1 cellular context compared by ENCODE assay signal in the genomic region with DNA sequence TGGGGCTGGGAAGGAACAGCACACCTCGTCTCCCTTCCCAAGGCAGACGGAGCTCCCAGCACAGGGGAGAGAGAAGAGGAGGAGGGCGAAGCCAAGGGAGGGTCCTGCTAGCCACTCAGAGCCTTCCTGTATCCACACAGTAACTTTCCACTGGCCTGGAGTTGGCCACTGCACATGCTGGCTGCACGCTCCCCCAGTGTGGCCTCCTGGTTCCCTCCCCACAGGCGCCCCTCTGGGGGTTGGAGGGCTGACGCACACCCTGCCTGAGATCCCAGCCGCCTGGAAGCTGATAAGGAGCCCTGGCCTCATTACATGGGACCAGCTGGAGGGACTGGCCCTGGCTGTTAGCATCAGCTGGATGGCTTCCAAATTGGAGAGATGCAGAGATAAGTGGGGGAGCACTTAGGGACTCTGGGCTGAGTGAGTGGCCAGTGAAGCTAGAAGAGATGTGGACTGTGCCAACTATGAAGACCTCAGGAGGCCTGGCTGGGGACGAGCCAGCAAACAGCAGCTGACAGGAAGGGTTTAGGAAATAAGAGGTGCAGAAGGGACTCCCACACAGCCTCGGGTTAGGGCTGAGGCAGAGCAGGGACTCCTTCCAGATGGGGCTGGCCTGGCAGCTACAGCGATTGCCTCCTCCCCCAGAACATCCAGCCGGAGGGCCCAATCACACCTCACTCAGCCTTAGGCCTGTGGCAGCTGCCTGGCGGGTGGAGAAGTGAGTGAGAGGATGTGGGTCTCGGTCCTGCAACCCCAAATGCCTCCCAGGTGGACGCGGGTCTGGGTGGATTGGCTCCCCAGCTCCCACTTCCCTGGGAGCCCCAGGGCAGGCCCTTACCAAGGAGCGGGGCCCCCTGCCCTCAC.
A peak's percentile ranks its signal among the peaks of the same experiment; 100 is the strongest.
TF ChIP-seq lines count a peak whose summit lies in the region.

No MANE protein-coding gene starts in this region.

TF ChIP-seq in K562, 482 proteins besides CTCF, POLR2A, EP300 and RAD21 (continued from another document and continues in another):
- TF ChIP-seq ZSCAN29 (IDR thresholded peaks at IDR 0.05) (no peak), ZBTB33 (CRISPR knock-in tag; IDR thresholded peaks at IDR 0.05) (peak; percentile 61), FOS (IDR thresholded peaks at IDR 0.05; ENCODE audit: extremely low read depth, insufficient read length) (no peak), GATA2 (CRISPR knock-in tag; IDR thresholded peaks at IDR 0.05) (peak; percentile 100), ASH1L (IDR thresholded peaks at IDR 0.05; ENCODE audit: borderline replicate concordance, low read depth, partially characterized antibody) (no peak), ZNF143 (CRISPR knock-in tag; IDR thresholded peaks at IDR 0.05) (0 out of 2 replicates have a peak, but pooled peaks have one; percentile 8), XRCC3 (IDR thresholded peaks at IDR 0.05) (no peak), CBFB (CRISPR knock-in tag; IDR thresholded peaks at IDR 0.05) (no peak), SIX5 (IDR thresholded peaks at IDR 0.05; ENCODE audit: borderline replicate concordance in 1 of 2, insufficient read depth in 1 of 2, low read depth in 1 of 2, low read length in 2 of 2) (no peak), RFX7 (CRISPR knock-in tag; IDR thresholded peaks at IDR 0.05) (no peak), FOXP1 (CRISPR knock-in tag; IDR thresholded peaks at IDR 0.05) (peak; percentile 55; the same call in 1 of the 2 replicates), BACH1 (tag; IDR thresholded peaks at IDR 0.05) (peak; percentile 68), ZNF165 (CRISPR knock-in tag; IDR thresholded peaks at IDR 0.05; ENCODE audit: borderline replicate concordance) (no peak), ATF7 (IDR thresholded peaks at IDR 0.05) (peak; percentile 97), EGR1 (conservative IDR thresholded peaks at IDR 0.05) (peak; percentile 54), ZBTB7A (IDR thresholded peaks at IDR 0.05; ENCODE audit: borderline replicate concordance, control insufficient read depth, low read depth, low read length) (peak; percentile 98), ZNF436 (CRISPR knock-in tag; IDR thresholded peaks at IDR 0.05) (no peak), RFX5 (IDR thresholded peaks at IDR 0.05; ENCODE audit: low read depth, low read length) (no peak), YY1 (IDR thresholded peaks at IDR 0.05; ENCODE audit: borderline replicate concordance in 1 of 3, control insufficient read depth in 1 of 3, extremely low read depth in 1 of 3, insufficient read depth in 3 of 3, insufficient read length in 1 of 3, insufficient replicate concordance in 2 of 3, low read depth in 1 of 3, low read length in 2 of 3) (peak in 1 of 3 experiments; percentile 5), ZNF174 (CRISPR knock-in tag; IDR thresholded peaks at IDR 0.05) (no peak; the same call in 1 of the 2 replicates), TAF15 (IDR thresholded peaks at IDR 0.05; ENCODE audit: low read depth, low read length) (no peak), RBM22 (IDR thresholded peaks at IDR 0.05; ENCODE audit: low read depth, low read length, poor library complexity, severe bottlenecking) (no peak), DEAF1 (CRISPR knock-in tag; IDR thresholded peaks at IDR 0.05) (no peak), EZH2 (IDR thresholded peaks at IDR 0.05; ENCODE audit: borderline replicate concordance, low read depth, low read length) (no peak), NFE2L1 (tag; IDR thresholded peaks at IDR 0.05; ENCODE audit: borderline replicate concordance, low read depth) (no peak), ARID4B (CRISPR knock-in tag; IDR thresholded peaks at IDR 0.05) (0 out of 2 replicates have a peak, but pooled peaks have one; percentile 34), ZNF431 (CRISPR knock-in tag; IDR thresholded peaks at IDR 0.05) (no peak), ZNF79 (CRISPR knock-in tag; IDR thresholded peaks at IDR 0.05; ENCODE audit: low read depth) (peak; percentile 33; the same call in 1 of the 2 replicates), NCOA6 (IDR thresholded peaks at IDR 0.05) (no peak), SP1 (CRISPR knock-in tag; IDR thresholded peaks at IDR 0.05) (no peak), NR3C1 (CRISPR knock-in tag; IDR thresholded peaks at IDR 0.05) (no peak), POLR2AphosphoS5 (IDR thresholded peaks at IDR 0.05; ENCODE audit: control insufficient read depth, insufficient read depth, low read depth, low read length) (peak; percentile 96), ZNF12 (CRISPR knock-in tag; IDR thresholded peaks at IDR 0.05) (no peak), NFYB (IDR thresholded peaks at IDR 0.05; ENCODE audit: extremely low read depth, insufficient read length) (no peak), ETV1 (tag; conservative IDR thresholded peaks at IDR 0.05; ENCODE audit: low read depth) (peak; percentile 78), MXI1 (IDR thresholded peaks at IDR 0.05; ENCODE audit: low read depth, low read length) (no peak), NR1H2 (CRISPR knock-in tag; IDR thresholded peaks at IDR 0.05) (no peak), FOXJ2 (tag; IDR thresholded peaks at IDR 0.05) (peak; percentile 83), CCAR2 (IDR thresholded peaks at IDR 0.05; ENCODE audit: low read depth, low read length) (0 out of 2 replicates have a peak, but pooled peaks have one; percentile 91), HDAC2 (IDR thresholded peaks at IDR 0.05) (peak; percentile 94), PRPF4 (IDR thresholded peaks at IDR 0.05; ENCODE audit: insufficient read depth, low read depth, low read length, poor library complexity, severe bottlenecking) (no peak), L3MBTL2 (IDR thresholded peaks at IDR 0.05) (peak; percentile 96)
- TF ChIP-seq, protein P1, sequence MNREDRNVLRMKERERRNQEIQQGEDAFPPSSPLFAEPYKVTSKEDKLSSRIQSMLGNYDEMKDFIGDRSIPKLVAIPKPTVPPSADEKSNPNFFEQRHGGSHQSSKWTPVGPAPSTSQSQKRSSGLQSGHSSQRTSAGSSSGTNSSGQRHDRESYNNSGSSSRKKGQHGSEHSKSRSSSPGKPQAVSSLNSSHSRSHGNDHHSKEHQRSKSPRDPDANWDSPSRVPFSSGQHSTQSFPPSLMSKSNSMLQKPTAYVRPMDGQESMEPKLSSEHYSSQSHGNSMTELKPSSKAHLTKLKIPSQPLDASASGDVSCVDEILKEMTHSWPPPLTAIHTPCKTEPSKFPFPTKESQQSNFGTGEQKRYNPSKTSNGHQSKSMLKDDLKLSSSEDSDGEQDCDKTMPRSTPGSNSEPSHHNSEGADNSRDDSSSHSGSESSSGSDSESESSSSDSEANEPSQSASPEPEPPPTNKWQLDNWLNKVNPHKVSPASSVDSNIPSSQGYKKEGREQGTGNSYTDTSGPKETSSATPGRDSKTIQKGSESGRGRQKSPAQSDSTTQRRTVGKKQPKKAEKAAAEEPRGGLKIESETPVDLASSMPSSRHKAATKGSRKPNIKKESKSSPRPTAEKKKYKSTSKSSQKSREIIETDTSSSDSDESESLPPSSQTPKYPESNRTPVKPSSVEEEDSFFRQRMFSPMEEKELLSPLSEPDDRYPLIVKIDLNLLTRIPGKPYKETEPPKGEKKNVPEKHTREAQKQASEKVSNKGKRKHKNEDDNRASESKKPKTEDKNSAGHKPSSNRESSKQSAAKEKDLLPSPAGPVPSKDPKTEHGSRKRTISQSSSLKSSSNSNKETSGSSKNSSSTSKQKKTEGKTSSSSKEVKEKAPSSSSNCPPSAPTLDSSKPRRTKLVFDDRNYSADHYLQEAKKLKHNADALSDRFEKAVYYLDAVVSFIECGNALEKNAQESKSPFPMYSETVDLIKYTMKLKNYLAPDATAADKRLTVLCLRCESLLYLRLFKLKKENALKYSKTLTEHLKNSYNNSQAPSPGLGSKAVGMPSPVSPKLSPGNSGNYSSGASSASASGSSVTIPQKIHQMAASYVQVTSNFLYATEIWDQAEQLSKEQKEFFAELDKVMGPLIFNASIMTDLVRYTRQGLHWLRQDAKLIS (CRISPR knock-in tag; IDR thresholded peaks at IDR 0.05): no peak
- TF ChIP-seq, protein P2, sequence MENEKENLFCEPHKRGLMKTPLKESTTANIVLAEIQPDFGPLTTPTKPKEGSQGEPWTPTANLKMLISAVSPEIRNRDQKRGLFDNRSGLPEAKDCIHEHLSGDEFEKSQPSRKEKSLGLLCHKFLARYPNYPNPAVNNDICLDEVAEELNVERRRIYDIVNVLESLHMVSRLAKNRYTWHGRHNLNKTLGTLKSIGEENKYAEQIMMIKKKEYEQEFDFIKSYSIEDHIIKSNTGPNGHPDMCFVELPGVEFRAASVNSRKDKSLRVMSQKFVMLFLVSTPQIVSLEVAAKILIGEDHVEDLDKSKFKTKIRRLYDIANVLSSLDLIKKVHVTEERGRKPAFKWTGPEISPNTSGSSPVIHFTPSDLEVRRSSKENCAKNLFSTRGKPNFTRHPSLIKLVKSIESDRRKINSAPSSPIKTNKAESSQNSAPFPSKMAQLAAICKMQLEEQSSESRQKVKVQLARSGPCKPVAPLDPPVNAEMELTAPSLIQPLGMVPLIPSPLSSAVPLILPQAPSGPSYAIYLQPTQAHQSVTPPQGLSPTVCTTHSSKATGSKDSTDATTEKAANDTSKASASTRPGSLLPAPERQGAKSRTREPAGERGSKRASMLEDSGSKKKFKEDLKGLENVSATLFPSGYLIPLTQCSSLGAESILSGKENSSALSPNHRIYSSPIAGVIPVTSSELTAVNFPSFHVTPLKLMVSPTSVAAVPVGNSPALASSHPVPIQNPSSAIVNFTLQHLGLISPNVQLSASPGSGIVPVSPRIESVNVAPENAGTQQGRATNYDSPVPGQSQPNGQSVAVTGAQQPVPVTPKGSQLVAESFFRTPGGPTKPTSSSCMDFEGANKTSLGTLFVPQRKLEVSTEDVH (IDR thresholded peaks at IDR 0.05; ENCODE audit: low read depth, partially characterized antibody): peak; percentile 51
- TF ChIP-seq, protein P3, sequence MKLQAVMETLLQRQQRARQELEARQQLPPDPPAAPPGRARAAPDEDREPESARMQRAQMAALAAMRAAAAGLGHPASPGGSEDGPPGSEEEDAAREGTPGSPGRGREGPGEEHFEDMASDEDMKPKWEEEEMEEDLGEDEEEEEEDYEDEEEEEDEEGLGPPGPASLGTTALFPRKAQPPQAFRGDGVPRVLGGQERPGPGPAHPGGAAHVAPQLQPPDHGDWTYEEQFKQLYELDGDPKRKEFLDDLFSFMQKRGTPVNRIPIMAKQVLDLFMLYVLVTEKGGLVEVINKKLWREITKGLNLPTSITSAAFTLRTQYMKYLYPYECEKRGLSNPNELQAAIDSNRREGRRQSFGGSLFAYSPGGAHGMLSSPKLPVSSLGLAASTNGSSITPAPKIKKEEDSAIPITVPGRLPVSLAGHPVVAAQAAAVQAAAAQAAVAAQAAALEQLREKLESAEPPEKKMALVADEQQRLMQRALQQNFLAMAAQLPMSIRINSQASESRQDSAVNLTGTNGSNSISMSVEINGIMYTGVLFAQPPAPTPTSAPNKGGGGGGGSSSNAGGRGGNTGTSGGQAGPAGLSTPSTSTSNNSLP (IDR thresholded peaks at IDR 0.05; ENCODE audit: borderline replicate concordance, low read depth, low read length): no peak
